Comparison of ENCODE assay signal across 1 cellular context in the genomic region with DNA sequence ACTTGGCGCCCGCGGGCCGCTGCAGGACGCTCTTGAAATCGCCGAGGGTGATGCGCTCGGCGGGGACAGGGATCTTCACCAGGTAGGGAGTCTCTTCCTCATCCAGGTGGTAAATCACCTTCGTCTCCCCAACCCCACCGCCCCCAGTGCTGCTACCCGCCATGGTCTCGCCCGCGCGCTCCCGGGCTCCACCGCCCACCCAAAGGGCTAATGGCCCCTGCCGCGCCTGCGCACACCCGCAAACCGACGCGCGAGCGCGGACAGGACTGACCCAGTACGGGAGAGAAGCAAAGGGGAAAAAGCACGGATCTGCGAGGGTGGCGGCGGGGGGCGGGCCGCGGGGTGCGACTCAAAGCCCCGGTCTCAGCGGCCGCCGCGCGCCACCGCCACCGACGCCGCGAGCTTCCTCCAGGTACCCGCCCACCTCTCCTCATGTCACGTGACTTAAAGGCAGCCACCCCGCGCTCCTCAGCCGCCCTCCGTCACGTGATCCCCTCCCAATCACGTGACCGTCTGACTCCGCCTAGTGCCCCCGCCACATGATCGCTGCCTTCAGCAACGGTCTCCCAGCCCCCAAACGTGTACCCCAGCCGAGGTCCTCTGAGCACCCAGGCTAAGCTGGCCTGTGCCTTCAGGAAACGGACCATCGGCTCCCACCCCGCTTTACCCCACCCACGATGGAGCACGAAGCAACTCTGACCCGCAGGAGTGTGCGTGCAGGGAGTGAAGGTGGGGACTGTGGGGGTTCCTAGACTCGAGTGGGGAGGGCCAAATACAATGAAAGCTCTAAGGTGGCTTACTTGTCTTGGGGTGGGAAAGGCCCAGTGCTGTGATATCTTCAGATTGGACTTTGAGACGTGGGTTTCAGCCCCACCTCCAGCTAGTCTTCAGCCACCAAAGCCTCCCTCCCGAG.
TF ChIP-seq lines count a peak whose summit lies in the region.

Gene DVL2 (minus strand): TSS at position 418 of the 913 bp plus-strand sequence. CDS start 255 bp downstream, at position 163.

TF ChIP-seq in HepG2, 621 proteins besides CTCF, POLR2A, EP300 and RAD21 (continued from another document and continues in another):
- peak; percentile 63; the same call in 1 of the 2 replicates for TF ChIP-seq ZFX (CRISPR knock-in tag; IDR thresholded peaks at IDR 0.05; ENCODE audit: low read depth)
- TF ChIP-seq TFDP1 (CRISPR knock-in tag; IDR thresholded peaks at IDR 0.05; ENCODE audit: borderline replicate concordance), result peak; percentile 93
- no peak for TF ChIP-seq REXO4 (CRISPR knock-in tag; IDR thresholded peaks at IDR 0.05; ENCODE audit: borderline replicate concordance)
- peak; percentile 79; the same call in 1 of the 2 replicates for TF ChIP-seq ZNF674 (CRISPR knock-in tag; IDR thresholded peaks at IDR 0.05; ENCODE audit: low read depth)
- peak; percentile 65 for TF ChIP-seq TEAD3 (CRISPR knock-in tag; optimal IDR thresholded peaks at IDR 0.05; ENCODE audit: borderline replicate concordance)
- TF ChIP-seq ZNF530 (CRISPR knock-in tag; IDR thresholded peaks at IDR 0.05; ENCODE audit: low read depth), result no peak
- TF ChIP-seq SP1 (IDR thresholded peaks at IDR 0.05), result no peak
- peak; percentile 93 for TF ChIP-seq SP1 (CRISPR knock-in tag; IDR thresholded peaks at IDR 0.05)
- peak; percentile 87; the same call in 1 of the 2 replicates for TF ChIP-seq IRF9 (CRISPR knock-in tag; IDR thresholded peaks at IDR 0.05; ENCODE audit: borderline replicate concordance)
- peak; percentile 37; the same call in 1 of the 2 replicates for TF ChIP-seq ZNF614 (CRISPR knock-in tag; IDR thresholded peaks at IDR 0.05; ENCODE audit: borderline replicate concordance)
- TF ChIP-seq PHF8 (CRISPR knock-in tag; IDR thresholded peaks at IDR 0.05), result peak; percentile 87
- no peak for TF ChIP-seq STAG1 (CRISPR knock-in tag; IDR thresholded peaks at IDR 0.05)
- no peak; the same call in 1 of the 2 replicates for TF ChIP-seq PPARG (CRISPR knock-in tag; conservative IDR thresholded peaks at IDR 0.05)
- peak; percentile 47; the same call in 1 of the 2 replicates for TF ChIP-seq ZNF652 (CRISPR knock-in tag; IDR thresholded peaks at IDR 0.05; ENCODE audit: borderline replicate concordance, low read depth)
- TF ChIP-seq PRDM15 (CRISPR knock-in tag; IDR thresholded peaks at IDR 0.05), result peak; percentile 61; the same call in 1 of the 2 replicates
- TF ChIP-seq ZNF790 (CRISPR knock-in tag; IDR thresholded peaks at IDR 0.05; ENCODE audit: borderline replicate concordance), result 0 out of 2 replicates have a peak, but pooled peaks have one; percentile 53
- peak; percentile 78 for TF ChIP-seq ZIK1 (CRISPR knock-in tag; IDR thresholded peaks at IDR 0.05; ENCODE audit: borderline replicate concordance, low read depth)
- no peak for TF ChIP-seq ZBTB3 (CRISPR knock-in tag; IDR thresholded peaks at IDR 0.05; ENCODE audit: borderline replicate concordance, low read depth)
- peak; percentile 79; the same call in 1 of the 2 replicates for TF ChIP-seq KAT7 (CRISPR knock-in tag; IDR thresholded peaks at IDR 0.05; ENCODE audit: borderline replicate concordance)
- TF ChIP-seq CREBL2 (CRISPR knock-in tag; IDR thresholded peaks at IDR 0.05; ENCODE audit: borderline replicate concordance), result peak; percentile 66; the same call in 1 of the 2 replicates
- peak; percentile 85; the same call in 1 of the 2 replicates for TF ChIP-seq ZNF431 (CRISPR knock-in tag; IDR thresholded peaks at IDR 0.05; ENCODE audit: borderline replicate concordance, low read depth)
- TF ChIP-seq, protein P1, sequence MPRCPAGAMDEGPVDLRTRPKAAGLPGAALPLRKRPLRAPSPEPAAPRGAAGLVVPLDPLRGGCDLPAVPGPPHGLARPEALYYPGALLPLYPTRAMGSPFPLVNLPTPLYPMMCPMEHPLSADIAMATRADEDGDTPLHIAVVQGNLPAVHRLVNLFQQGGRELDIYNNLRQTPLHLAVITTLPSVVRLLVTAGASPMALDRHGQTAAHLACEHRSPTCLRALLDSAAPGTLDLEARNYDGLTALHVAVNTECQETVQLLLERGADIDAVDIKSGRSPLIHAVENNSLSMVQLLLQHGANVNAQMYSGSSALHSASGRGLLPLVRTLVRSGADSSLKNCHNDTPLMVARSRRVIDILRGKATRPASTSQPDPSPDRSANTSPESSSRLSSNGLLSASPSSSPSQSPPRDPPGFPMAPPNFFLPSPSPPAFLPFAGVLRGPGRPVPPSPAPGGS (CRISPR knock-in tag; IDR thresholded peaks at IDR 0.05), result peak; percentile 72
- no peak; the same call in 1 of the 2 replicates for TF ChIP-seq ZSCAN31 (CRISPR knock-in tag; IDR thresholded peaks at IDR 0.05; ENCODE audit: low read depth)
- TF ChIP-seq, protein P2, sequence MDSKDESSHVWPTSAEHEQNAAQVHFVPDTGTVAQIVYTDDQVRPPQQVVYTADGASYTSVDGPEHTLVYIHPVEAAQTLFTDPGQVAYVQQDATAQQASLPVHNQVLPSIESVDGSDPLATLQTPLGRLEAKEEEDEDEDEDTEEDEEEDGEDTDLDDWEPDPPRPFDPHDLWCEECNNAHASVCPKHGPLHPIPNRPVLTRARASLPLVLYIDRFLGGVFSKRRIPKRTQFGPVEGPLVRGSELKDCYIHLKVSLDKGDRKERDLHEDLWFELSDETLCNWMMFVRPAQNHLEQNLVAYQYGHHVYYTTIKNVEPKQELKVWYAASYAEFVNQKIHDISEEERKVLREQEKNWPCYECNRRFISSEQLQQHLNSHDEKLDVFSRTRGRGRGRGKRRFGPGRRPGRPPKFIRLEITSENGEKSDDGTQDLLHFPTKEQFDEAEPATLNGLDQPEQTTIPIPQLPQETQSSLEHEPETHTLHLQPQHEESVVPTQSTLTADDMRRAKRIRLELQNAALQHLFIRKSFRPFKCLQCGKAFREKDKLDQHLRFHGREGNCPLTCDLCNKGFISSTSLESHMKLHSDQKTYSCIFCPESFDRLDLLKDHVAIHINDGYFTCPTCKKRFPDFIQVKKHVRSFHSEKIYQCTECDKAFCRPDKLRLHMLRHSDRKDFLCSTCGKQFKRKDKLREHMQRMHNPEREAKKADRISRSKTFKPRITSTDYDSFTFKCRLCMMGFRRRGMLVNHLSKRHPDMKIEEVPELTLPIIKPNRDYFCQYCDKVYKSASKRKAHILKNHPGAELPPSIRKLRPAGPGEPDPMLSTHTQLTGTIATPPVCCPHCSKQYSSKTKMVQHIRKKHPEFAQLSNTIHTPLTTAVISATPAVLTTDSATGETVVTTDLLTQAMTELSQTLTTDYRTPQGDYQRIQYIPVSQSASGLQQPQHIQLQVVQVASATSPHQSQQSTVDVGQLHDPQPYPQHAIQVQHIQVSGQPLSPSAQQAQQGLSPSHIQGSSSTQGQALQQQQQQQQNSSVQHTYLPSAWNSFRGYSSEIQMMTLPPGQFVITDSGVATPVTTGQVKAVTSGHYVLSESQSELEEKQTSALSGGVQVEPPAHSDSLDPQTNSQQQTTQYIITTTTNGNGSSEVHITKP (CRISPR knock-in tag; IDR thresholded peaks at IDR 0.05; ENCODE audit: low read depth), result peak; percentile 97
- TF ChIP-seq, protein P3, sequence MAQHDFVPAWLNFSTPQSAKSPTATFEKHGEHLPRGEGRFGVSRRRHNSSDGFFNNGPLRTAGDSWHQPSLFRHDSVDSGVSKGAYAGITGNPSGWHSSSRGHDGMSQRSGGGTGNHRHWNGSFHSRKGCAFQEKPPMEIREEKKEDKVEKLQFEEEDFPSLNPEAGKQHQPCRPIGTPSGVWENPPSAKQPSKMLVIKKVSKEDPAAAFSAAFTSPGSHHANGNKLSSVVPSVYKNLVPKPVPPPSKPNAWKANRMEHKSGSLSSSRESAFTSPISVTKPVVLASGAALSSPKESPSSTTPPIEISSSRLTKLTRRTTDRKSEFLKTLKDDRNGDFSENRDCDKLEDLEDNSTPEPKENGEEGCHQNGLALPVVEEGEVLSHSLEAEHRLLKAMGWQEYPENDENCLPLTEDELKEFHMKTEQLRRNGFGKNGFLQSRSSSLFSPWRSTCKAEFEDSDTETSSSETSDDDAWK (CRISPR knock-in tag; IDR thresholded peaks at IDR 0.05), result no peak
- peak; percentile 62; the same call in 1 of the 2 replicates for TF ChIP-seq TFAP4 (IDR thresholded peaks at IDR 0.05; ENCODE audit: borderline replicate concordance, low read depth)
- peak; percentile 93 for TF ChIP-seq ZNF607 (CRISPR knock-in tag; IDR thresholded peaks at IDR 0.05; ENCODE audit: borderline replicate concordance)
- 0 out of 2 replicates have a peak, but pooled peaks have one; percentile 50 for TF ChIP-seq ZNF256 (CRISPR knock-in tag; conservative IDR thresholded peaks at IDR 0.05)
- TF ChIP-seq ZBTB7B (CRISPR knock-in tag; IDR thresholded peaks at IDR 0.05), result peak; percentile 70
- TF ChIP-seq, protein P4, sequence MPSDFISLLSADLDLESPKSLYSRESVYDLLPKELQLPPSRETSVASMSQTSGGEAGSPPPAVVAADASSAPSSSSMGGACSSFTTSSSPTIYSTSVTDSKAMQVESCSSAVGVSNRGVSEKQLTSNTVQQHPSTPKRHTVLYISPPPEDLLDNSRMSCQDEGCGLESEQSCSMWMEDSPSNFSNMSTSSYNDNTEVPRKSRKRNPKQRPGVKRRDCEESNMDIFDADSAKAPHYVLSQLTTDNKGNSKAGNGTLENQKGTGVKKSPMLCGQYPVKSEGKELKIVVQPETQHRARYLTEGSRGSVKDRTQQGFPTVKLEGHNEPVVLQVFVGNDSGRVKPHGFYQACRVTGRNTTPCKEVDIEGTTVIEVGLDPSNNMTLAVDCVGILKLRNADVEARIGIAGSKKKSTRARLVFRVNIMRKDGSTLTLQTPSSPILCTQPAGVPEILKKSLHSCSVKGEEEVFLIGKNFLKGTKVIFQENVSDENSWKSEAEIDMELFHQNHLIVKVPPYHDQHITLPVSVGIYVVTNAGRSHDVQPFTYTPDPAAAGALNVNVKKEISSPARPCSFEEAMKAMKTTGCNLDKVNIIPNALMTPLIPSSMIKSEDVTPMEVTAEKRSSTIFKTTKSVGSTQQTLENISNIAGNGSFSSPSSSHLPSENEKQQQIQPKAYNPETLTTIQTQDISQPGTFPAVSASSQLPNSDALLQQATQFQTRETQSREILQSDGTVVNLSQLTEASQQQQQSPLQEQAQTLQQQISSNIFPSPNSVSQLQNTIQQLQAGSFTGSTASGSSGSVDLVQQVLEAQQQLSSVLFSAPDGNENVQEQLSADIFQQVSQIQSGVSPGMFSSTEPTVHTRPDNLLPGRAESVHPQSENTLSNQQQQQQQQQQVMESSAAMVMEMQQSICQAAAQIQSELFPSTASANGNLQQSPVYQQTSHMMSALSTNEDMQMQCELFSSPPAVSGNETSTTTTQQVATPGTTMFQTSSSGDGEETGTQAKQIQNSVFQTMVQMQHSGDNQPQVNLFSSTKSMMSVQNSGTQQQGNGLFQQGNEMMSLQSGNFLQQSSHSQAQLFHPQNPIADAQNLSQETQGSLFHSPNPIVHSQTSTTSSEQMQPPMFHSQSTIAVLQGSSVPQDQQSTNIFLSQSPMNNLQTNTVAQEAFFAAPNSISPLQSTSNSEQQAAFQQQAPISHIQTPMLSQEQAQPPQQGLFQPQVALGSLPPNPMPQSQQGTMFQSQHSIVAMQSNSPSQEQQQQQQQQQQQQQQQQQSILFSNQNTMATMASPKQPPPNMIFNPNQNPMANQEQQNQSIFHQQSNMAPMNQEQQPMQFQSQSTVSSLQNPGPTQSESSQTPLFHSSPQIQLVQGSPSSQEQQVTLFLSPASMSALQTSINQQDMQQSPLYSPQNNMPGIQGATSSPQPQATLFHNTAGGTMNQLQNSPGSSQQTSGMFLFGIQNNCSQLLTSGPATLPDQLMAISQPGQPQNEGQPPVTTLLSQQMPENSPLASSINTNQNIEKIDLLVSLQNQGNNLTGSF (CRISPR knock-in tag; IDR thresholded peaks at IDR 0.05), result peak; percentile 72; the same call in 1 of the 2 replicates
- TF ChIP-seq ZBTB8A (CRISPR knock-in tag; IDR thresholded peaks at IDR 0.05; ENCODE audit: borderline replicate concordance, low read depth), result no peak
- TF ChIP-seq ZNF432 (CRISPR knock-in tag; IDR thresholded peaks at IDR 0.05; ENCODE audit: borderline replicate concordance), result no peak
